ENCODE assay signal across 20 cellular contexts in the genomic region with DNA sequence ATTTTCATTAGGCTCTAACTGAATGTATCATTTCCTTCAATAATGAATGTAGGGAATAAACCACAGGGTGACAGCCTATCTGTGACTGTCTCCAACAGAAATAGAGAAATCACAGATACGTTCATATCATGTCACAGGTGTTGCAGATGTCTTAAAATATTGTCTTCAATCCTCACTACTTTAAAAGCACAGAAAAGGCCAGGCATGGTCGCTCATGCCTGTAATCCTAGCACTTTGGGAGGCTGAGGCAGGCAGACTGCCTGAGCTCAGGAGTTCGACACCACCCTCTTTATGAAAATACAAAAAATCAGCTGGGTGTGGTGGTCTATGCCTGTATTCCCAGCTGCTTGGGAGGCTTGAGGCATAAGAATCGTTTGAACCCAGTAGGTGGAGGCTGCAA. TPM values are rescaled to one million over a fixed set of nuclear protein-coding genes. Genes with fewer than 3 reads are reported as not detected.
DNase-seq lines count a peak whose midpoint lies in the region; ATAC-seq, FAIRE-seq and TF ChIP-seq lines count a peak whose summit lies in the region.
"Had no signal": no experiment of that assay in that cellular context is flagged by ENCODE, and none has a peak within 500 bp of the region (broad histone marks: within the 10 kb centered on the region; RNA-seq: fewer than 3 reads in every experiment).

No MANE protein-coding gene starts in this region.

- DNase-seq in CD14-positive monocyte (ENCODE audit: low spot score) (no peak), HL-60 (ENCODE audit: low read depth in 1 of 2, low spot score in 1 of 2) (no peak), K562 (ENCODE audit: extremely low read depth in 1 of 4, low spot score in 3 of 4) (no peak), keratinocyte (ENCODE audit: low read depth, low spot score) (no peak), right lobe of liver (no peak)
- DNase-seq in activated CD8-positive, alpha-beta memory T cell treated with anti-CD3 and anti-CD28 coated beads, Interleukin-2, amount 50 U/mL, for 48 hours: no peak
- DNase-seq in activated CD8-positive, alpha-beta T cell treated with anti-CD3 and anti-CD28 coated beads, Interleukin-2, amount 10 ng/mL, durations not matched to agents 7 days and 5 days: no peak
- DNase-seq: BE2C; CD4-positive, alpha-beta T cell; DMS79; HCEC 1CT; HFFc6; IMR-90; KG1 had no signal

- POLR2A ChIA-PET in K562 (lab: Yijun Ruan, JAX): interaction anchor here (0.7 to 6.1 kb wide), 2 partner anchors 6 to 12 kb away, joined by 3 to 71 read pairs; partner anchors contain the start of gene CREG1
- POLR2A ChIA-PET in activated CD8-positive, alpha-beta T cell treated with anti-CD3 and anti-CD28 coated beads, Interleukin-2, amount 10 ng/mL, durations not matched to agents 7 days and 5 days (lab: Charles Lee): no interaction called here

- in situ Hi-C loops in K562 (cut with MboI): no loop called here

- H3K27me3 Mint-ChIP-seq in CD14-positive monocyte (ENCODE audit: low read depth in 3 of 3): peaks cover 0 to 2% (median 0%) of the 10 kb centered on the region in 3 donors
- H3K27me3 Mint-ChIP-seq in activated CD8-positive, alpha-beta T cell treated with anti-CD3 and anti-CD28 coated beads, Interleukin-2, amount 10 ng/mL, durations not matched to agents 7 days and 5 days (ENCODE audit: low read depth): no peaks in the 10 kb centered on the region
- H3K27me3 Mint-ChIP-seq: CD4-positive, alpha-beta T cell had no signal

- peaks cover 76% of the 10 kb centered on the region for H3K36me3 ChIP-seq in K562 (ENCODE audit: control insufficient read depth, insufficient read depth, low read length)
- H3K36me3 ChIP-seq in keratinocyte (ENCODE audit: control insufficient read depth in 2 of 2, extremely low read depth in 1 of 2, insufficient read depth in 2 of 2, low read length in 2 of 2): peaks cover 0 to 4% of the 10 kb centered on the region in 2 experiments
- H3K36me3 ChIP-seq in right lobe of liver: peaks cover 0 to 24% (median 0%) of the 10 kb centered on the region in 4 donors
- H3K36me3 ChIP-seq: BE2C had no signal

- no peak overlapping the region for H3K4me2 ChIP-seq in K562 (ENCODE audit: insufficient read depth, low read length)
- H3K4me2 ChIP-seq in keratinocyte (ENCODE audit: control insufficient read depth, extremely low read depth, insufficient read depth, low read depth, low read length): no peak overlapping the region
- H3K4me2 ChIP-seq: A549 had no signal

- H4K20me1 ChIP-seq in K562 (replicated peaks; ENCODE audit: control insufficient read depth, insufficient read depth, low read length): no peaks in the 10 kb centered on the region
- H4K20me1 ChIP-seq in keratinocyte (ENCODE audit: control insufficient read depth, extremely low read depth, insufficient read depth, low read length): no peaks in the 10 kb centered on the region

- H3K4me3 Mint-ChIP-seq in CD14-positive monocyte: no peak overlapping the region
- H3K4me3 Mint-ChIP-seq in activated CD8-positive, alpha-beta T cell treated with anti-CD3 and anti-CD28 coated beads, Interleukin-2, amount 10 ng/mL, durations not matched to agents 7 days and 5 days: no peak overlapping the region
- H3K4me3 Mint-ChIP-seq: CD4-positive, alpha-beta T cell; HFFc6 had no signal

- CTCF ChIA-PET in K562 (lab: Yijun Ruan, JAX; ENCODE audit: low intra/inter-chr PET ratio): no interaction called here
- CTCF ChIA-PET in activated CD8-positive, alpha-beta T cell treated with anti-CD3 and anti-CD28 coated beads, Interleukin-2, amount 10 ng/mL, durations not matched to agents 7 days and 5 days (lab: Charles Lee): interaction anchor here (1.1 to 2.5 kb wide), 5 partner anchors 9 to 144 kb away, joined by 3 to 11 read pairs (median 5); partner anchors contain the start of gene CREG1

- H3K9me3 Mint-ChIP-seq in CD14-positive monocyte: no peaks in the 10 kb centered on the region
- H3K9me3 Mint-ChIP-seq in activated CD8-positive, alpha-beta T cell treated with anti-CD3 and anti-CD28 coated beads, Interleukin-2, amount 10 ng/mL, durations not matched to agents 7 days and 5 days (ENCODE audit: insufficient read depth): no peaks in the 10 kb centered on the region
- H3K9me3 Mint-ChIP-seq: CD4-positive, alpha-beta T cell; HFFc6 had no signal

- no peak overlapping the region for H2AFZ ChIP-seq in K562 (ENCODE audit: low read depth, low read length)
- H2AFZ ChIP-seq in keratinocyte (ENCODE audit: control insufficient read depth, low read length): no peak overlapping the region

- H3K27ac ChIP-seq in HL-60 (replicated peaks): peak overlapping the region; percentile 45; the same call in 1 of the 2 replicates
- no peak overlapping the region for H3K27ac ChIP-seq in K562 (ENCODE audit: extremely low read depth, low read depth, low read length)
- peak overlapping the region; percentile 31 for H3K27ac ChIP-seq in keratinocyte (ENCODE audit: control insufficient read depth, insufficient read depth, low read length)
- H3K27ac ChIP-seq in right lobe of liver: no peak overlapping the region
- H3K27ac ChIP-seq: A549 had no signal

- H3K27ac Mint-ChIP-seq in CD14-positive monocyte: peak overlapping the region in 5 of 7 donors; percentile 11 to 80 (median 26)
- no peak overlapping the region for H3K27ac Mint-ChIP-seq in activated CD8-positive, alpha-beta T cell treated with anti-CD3 and anti-CD28 coated beads, Interleukin-2, amount 10 ng/mL, durations not matched to agents 7 days and 5 days
- H3K27ac Mint-ChIP-seq: CD4-positive, alpha-beta T cell; HFFc6 had no signal

- no peak for FAIRE-seq in K562 (lab: Jason Lieb, UNC)
- no peak for FAIRE-seq in keratinocyte (lab: Jason Lieb, UNC)
- FAIRE-seq: A549, GM12878 had no signal

- dilution Hi-C loops in keratinocyte (cut with MboI; ENCODE audit: extremely low pct_ligation_motif_present, low sequenced_read_pairs): no loop called here

- WGBS in K562 (ENCODE audit: insufficient coverage, low coverage, missing lambda C conversion rate): 83% methylated on average over 4 of the region's 4 CpGs
- 75% methylated on average over 3 of the region's 4 CpGs for WGBS in right lobe of liver (ENCODE audit: insufficient coverage, low coverage, low lambda C conversion rate, missing lambda C conversion rate)

- no peak for TF ChIP-seq RAD21 in K562 (CRISPR knock-in tag; conservative IDR thresholded peaks at IDR 0.05 in 1 of 2, IDR thresholded peaks at IDR 0.05 in 1 of 2)

- no peaks in the 10 kb centered on the region for H3K27me3 ChIP-seq in HL-60 (ENCODE audit: insufficient read depth, poor library complexity, severe bottlenecking)
- H3K27me3 ChIP-seq in K562 (ENCODE audit: control insufficient read depth in 2 of 2, insufficient read depth in 2 of 2, low read length in 2 of 2): no peaks in the 10 kb centered on the region
- no peaks in the 10 kb centered on the region for H3K27me3 ChIP-seq in keratinocyte (ENCODE audit: control insufficient read depth, extremely low read depth, insufficient read depth, low read length)
- H3K27me3 ChIP-seq in right lobe of liver: no peaks in the 10 kb centered on the region
- H3K27me3 ChIP-seq: BE2C had no signal

- peaks cover 66% of the 10 kb centered on the region for H3K4me1 Mint-ChIP-seq in CD14-positive monocyte
- H3K4me1 Mint-ChIP-seq in activated CD8-positive, alpha-beta T cell treated with anti-CD3 and anti-CD28 coated beads, Interleukin-2, amount 10 ng/mL, durations not matched to agents 7 days and 5 days (ENCODE audit: low read depth): peaks cover 37% of the 10 kb centered on the region

- BruUV-seq in K562 (replicated peaks; lab: Mats Ljungman, UMichigan): no TSS peak

- H3K79me2 ChIP-seq in K562 (ENCODE audit: control insufficient read depth, insufficient read depth, low read length) (peaks cover 34% of the 10 kb centered on the region), keratinocyte (ENCODE audit: control insufficient read depth, insufficient read depth, low read length) (no peaks in the 10 kb centered on the region)

- TF ChIP-seq POLR2A in K562 (conservative IDR thresholded peaks at IDR 0.05) (no peak), right lobe of liver (IDR thresholded peaks at IDR 0.05) (no peak)

- intact Hi-C loops in CD14-positive monocyte (cut with micrococcal nuclease): loop anchor here (10.0 kb wide), 1 partner anchor 321 kb away; the partner anchor contains the start of gene POU2F1 (in 2 of the 2)
- intact Hi-C loops in K562 (cut with micrococcal nuclease): loop anchor here (5.0 kb wide), 1 partner anchor 323 kb away; the partner anchor contains the start of gene POU2F1
- intact Hi-C loops in right lobe of liver (cut with DNase I): no loop called here

- H3K4me3 ChIP-seq in HL-60 (replicated peaks; ENCODE audit: insufficient read depth, low read length) (no peak overlapping the region), K562 (no peak overlapping the region), keratinocyte (ENCODE audit: control insufficient read depth in 2 of 3, extremely low read depth in 1 of 3, insufficient read depth in 2 of 3, low read depth in 1 of 3, low read length in 3 of 3) (no peak overlapping the region), right lobe of liver (no peak overlapping the region)
- H3K4me3 ChIP-seq: A549, GM12878 had no signal

- ATAC-seq in K562 (no peak), HG03159 (IDR thresholded peaks at IDR 0.05; ENCODE audit: unreplicated experiment) (no peak), right lobe of liver (no peak)
- ATAC-seq in activated CD8-positive, alpha-beta T cell treated with anti-CD3 and anti-CD28 coated beads, Interleukin-2, amount 10 ng/mL, durations not matched to agents 7 days and 5 days: no peak
- ATAC-seq: A549, GM12878 had no signal

- peaks cover 49 to 61% of the 10 kb centered on the region in 2 donors for H3K36me3 Mint-ChIP-seq in CD14-positive monocyte
- peaks cover 6% of the 10 kb centered on the region for H3K36me3 Mint-ChIP-seq in activated CD8-positive, alpha-beta T cell treated with anti-CD3 and anti-CD28 coated beads, Interleukin-2, amount 10 ng/mL, durations not matched to agents 7 days and 5 days (ENCODE audit: low read depth)

- no peak for TF ChIP-seq EP300 in K562 (IDR thresholded peaks at IDR 0.05; ENCODE audit: low read length)

- no peaks in the 10 kb centered on the region for H3K9me3 ChIP-seq in K562 (replicated peaks; ENCODE audit: control insufficient read depth, insufficient read depth, low read depth, low read length)
- H3K9me3 ChIP-seq in keratinocyte (ENCODE audit: control insufficient read depth, low read depth, low read length): no peaks in the 10 kb centered on the region
- H3K9me3 ChIP-seq in right lobe of liver: no peaks in the 10 kb centered on the region
- H3K9me3 ChIP-seq: A549, BE2C had no signal

- H3K9ac ChIP-seq in K562 (ENCODE audit: insufficient read depth in 1 of 2, low read depth in 2 of 2, low read length in 2 of 2) (no peak overlapping the region), keratinocyte (ENCODE audit: control insufficient read depth, extremely low read depth, insufficient read depth, low read length) (no peak overlapping the region)

- TF ChIP-seq CTCF in CD14-positive monocyte (IDR thresholded peaks at IDR 0.05) (no peak), HL-60 (IDR thresholded peaks at IDR 0.05; ENCODE audit: insufficient read depth, low read length) (no peak), K562 (IDR thresholded peaks at IDR 0.05 in 2 of 3, conservative IDR thresholded peaks at IDR 0.05 in 1 of 3; ENCODE audit: insufficient read depth in 2 of 3, low read depth in 1 of 3, low read length in 3 of 3) (no peak), keratinocyte (optimal IDR thresholded peaks at IDR 0.05 in 1 of 3, IDR thresholded peaks at IDR 0.05 in 1 of 3, conservative IDR thresholded peaks at IDR 0.05 in 1 of 3; ENCODE audit: extremely low read depth in 1 of 3, insufficient read depth in 2 of 3, low read length in 3 of 3) (no peak), right lobe of liver (IDR thresholded peaks at IDR 0.05) (no peak)

- H3K9me1 ChIP-seq in K562 (ENCODE audit: control insufficient read depth, insufficient read depth, low read length) (no peaks in the 10 kb centered on the region), keratinocyte (ENCODE audit: control insufficient read depth, extremely low read depth, insufficient read depth, low read length) (no peaks in the 10 kb centered on the region)

- H3K4me1 ChIP-seq in K562 (replicated peaks in 1 of 2; ENCODE audit: control insufficient read depth in 2 of 2, insufficient read depth in 2 of 2, low read length in 2 of 2): peaks cover 28 to 47% of the 10 kb centered on the region in 2 experiments
- H3K4me1 ChIP-seq in keratinocyte (ENCODE audit: control insufficient read depth, extremely low read depth, insufficient read depth, low read length): peaks cover 12% of the 10 kb centered on the region
- H3K4me1 ChIP-seq in right lobe of liver: peaks cover 0 to 68% (median 22%) of the 10 kb centered on the region in 4 donors
- H3K4me1 ChIP-seq: BE2C had no signal

RNA-seq across cellular contexts. Expression of gene CREG1, which starts 8.2 kb away (rescaled TPM):
- polyA plus RNA-seq in CD14-positive monocyte (100 to 1,000 TPM; 248 to 309 TPM), K562 (2011; rRNA removed) (272 TPM in 2 replicates), K562 (2014; fragmentation: Illumina TruSeq; extraction: Trizol) (163 and 197 TPM in 2 replicates), K562 (2014; fragmentation: Nextera tagmentation; extraction: Ambion mirVana) (10 to 100 TPM; 45.7 to 58.2 TPM), K562 (2014; rRNA removed) (176 and 186 TPM in 2 replicates), keratinocyte (41.6 to 68.8 TPM (median 48.9 TPM) in 3 replicates)
- 70.1 and 115 TPM in 2 replicates for total RNA-seq in K562 (2011; cell fraction: chromatin; rRNA removed; ENCODE audit: low replicate concordance)
- total RNA-seq in K562 (2011; cell fraction: nucleolus; rRNA removed): 141 and 156 TPM in 2 replicates
- total RNA-seq in K562 (2011; cell fraction: nucleoplasm; rRNA removed): 172 and 258 TPM in 2 replicates
- total RNA-seq in K562 (2014; rRNA removed) (115 and 139 TPM in 2 replicates), K562 (2014; rRNA removed; fragmentation: Illumina TruSeq; extraction: Trizol) (161 and 179 TPM in 2 replicates), K562 (2015; rRNA removed; fragmentation: Illumina TruSeq; extraction: Trizol) (164 and 178 TPM in 2 replicates), K562 (2021) (150 and 154 TPM in 2 replicates), right lobe of liver (100 to 1,000 TPM in 5 of 6 experiments, 10 to 100 TPM in 1; 95.8 to 230 (median 171) TPM)
- 152 and 184 TPM in 2 replicates for polyA plus RNA-seq in K562 (2011; cell fraction: cytosol; rRNA removed)
- polyA plus RNA-seq in K562 (2011; cell fraction: nucleus; rRNA removed): 41.7 and 74.9 TPM in 2 replicates
- 137 and 336 TPM in 2 replicates for polyA plus RNA-seq in K562 (2012)
- polyA minus RNA-seq in K562 (2011; rRNA and poly(A)+ RNA removed): 101 and 126 TPM in 2 replicates
- 59.4 and 78.2 TPM in 2 replicates for polyA minus RNA-seq in K562 (2011; cell fraction: cytosol; rRNA and poly(A)+ RNA removed)
- 17.5 and 30.3 TPM in 2 replicates for polyA minus RNA-seq in K562 (2011; cell fraction: nucleus; rRNA and poly(A)+ RNA removed)
- 35.7 TPM for polyA plus RNA-seq in keratinocyte (2011; ENCODE audit: low read depth)
- polyA plus RNA-seq in keratinocyte (2011; cell fraction: cytosol; rRNA removed): 41.8 and 76.7 TPM in 2 replicates
- 39.4 and 45.8 TPM in 2 replicates for polyA plus RNA-seq in keratinocyte (2011; cell fraction: nucleus; rRNA removed)
- 26.0 and 101 TPM in 2 replicates for polyA plus RNA-seq in keratinocyte (2012; ENCODE audit: low replicate concordance)
- polyA minus RNA-seq in keratinocyte: 3.8 to 20.9 TPM (median 11.7 TPM) in 3 replicates
- polyA minus RNA-seq in keratinocyte (2011; cell fraction: cytosol; rRNA and poly(A)+ RNA removed): 36.4 TPM
- 18.3 and 19.5 TPM in 2 replicates for polyA minus RNA-seq in keratinocyte (2011; cell fraction: nucleus; rRNA and poly(A)+ RNA removed)
- 1 to 10 TPM; 7.3 to 7.7 TPM for total RNA-seq in activated CD8-positive, alpha-beta T cell treated with anti-CD3 and anti-CD28 coated beads, Interleukin-2, amount 10 ng/mL, durations not matched to agents 7 days and 5 days

RNA-seq across cellular contexts. Expression of gene CD247, which starts 27.0 kb away (rescaled TPM):
- polyA plus RNA-seq in CD14-positive monocyte (1 to 10 TPM; 1.6 to 1.8 TPM), K562 (2011; rRNA removed) (0.08 and 0.18 TPM in 2 replicates), K562 (2014; fragmentation: Illumina TruSeq; extraction: Trizol) (not detected in 2 replicates), K562 (2014; fragmentation: Nextera tagmentation; extraction: Ambion mirVana) (not detected), K562 (2014; rRNA removed) (0.37 and 0.55 TPM in 2 replicates), keratinocyte (not detected in 3 replicates)
- 0.44 TPM in 1 of 2 replicates, not detected in the other for total RNA-seq in K562 (2011; cell fraction: chromatin; rRNA removed; ENCODE audit: low replicate concordance)
- 0.50 and 0.53 TPM in 2 replicates for total RNA-seq in K562 (2011; cell fraction: nucleolus; rRNA removed)
- 0.15 and 0.23 TPM in 2 replicates for total RNA-seq in K562 (2011; cell fraction: nucleoplasm; rRNA removed)
- total RNA-seq in K562 (2014; rRNA removed) (0.12 TPM in 1 of 2 replicates, not detected in the other), K562 (2014; rRNA removed; fragmentation: Illumina TruSeq; extraction: Trizol) (not detected in 2 replicates), K562 (2015; rRNA removed; fragmentation: Illumina TruSeq; extraction: Trizol) (0.18 TPM in 1 of 2 replicates, not detected in the other), K562 (2021) (0.22 and 0.42 TPM in 2 replicates), right lobe of liver (1 to 10 TPM in 2 of 6 experiments, under 1 TPM in 4; 0.48 to 2.2 (median 0.71) TPM)
- 0.12 TPM in 1 of 2 replicates, not detected in the other for polyA plus RNA-seq in K562 (2011; cell fraction: cytosol; rRNA removed)
- 0.27 and 0.43 TPM in 2 replicates for polyA plus RNA-seq in K562 (2011; cell fraction: nucleus; rRNA removed)
- polyA plus RNA-seq in K562 (2012): 0.20 and 0.21 TPM in 2 replicates
- not detected in 2 replicates for polyA minus RNA-seq in K562 (2011; rRNA and poly(A)+ RNA removed)
- not detected in 2 replicates for polyA minus RNA-seq in K562 (2011; cell fraction: cytosol; rRNA and poly(A)+ RNA removed)
- not detected in 2 replicates for polyA minus RNA-seq in K562 (2011; cell fraction: nucleus; rRNA and poly(A)+ RNA removed)
- 0.57 TPM for polyA plus RNA-seq in keratinocyte (2011; ENCODE audit: low read depth)
- not detected in 2 replicates for polyA plus RNA-seq in keratinocyte (2011; cell fraction: cytosol; rRNA removed)
- polyA plus RNA-seq in keratinocyte (2011; cell fraction: nucleus; rRNA removed): 0.09 TPM in 1 of 2 replicates, not detected in the other
- polyA plus RNA-seq in keratinocyte (2012; ENCODE audit: low replicate concordance): 0.85 TPM in 1 of 2 replicates, not detected in the other
- polyA minus RNA-seq in keratinocyte: not detected in 3 replicates
- not detected for polyA minus RNA-seq in keratinocyte (2011; cell fraction: cytosol; rRNA and poly(A)+ RNA removed)
- polyA minus RNA-seq in keratinocyte (2011; cell fraction: nucleus; rRNA and poly(A)+ RNA removed): not detected in 2 replicates
- total RNA-seq in activated CD8-positive, alpha-beta T cell treated with anti-CD3 and anti-CD28 coated beads, Interleukin-2, amount 10 ng/mL, durations not matched to agents 7 days and 5 days: 100 to 1,000 TPM; 243 to 251 TPM
- total RNA-seq: H4, HFFc6, HT-29, IMR-90 had no signal
- polyA plus RNA-seq: AG04450, IMR-90 had no signal

Comparison
In these comparisons a context has a peak if more than half of its experiments do, and no peak if none do; other contexts are left out.
1. H3K27ac ChIP-seq: peak in HL-60 (single experiment) and keratinocyte (single experiment); none in K562 (single experiment) and right lobe of liver (0 of 3).
2. RNA of gene CREG1, which starts 8.2 kb away (total RNA-seq): 95.8 to 230 TPM in right lobe of liver and 70.1 to 258 TPM in K562; 7.3 to 7.7 TPM in activated CD8-positive, alpha-beta T cell treated with anti-CD3 and anti-CD28 coated beads, Interleukin-2, amount 10 ng/mL, durations not matched to agents 7 days and 5 days; every median in the first group is over 4 times any median in the second.
3. RNA of gene CD247, which starts 27.0 kb away (total RNA-seq): 243 to 251 TPM in activated CD8-positive, alpha-beta T cell treated with anti-CD3 and anti-CD28 coated beads, Interleukin-2, amount 10 ng/mL, durations not matched to agents 7 days and 5 days; 0.48 to 2.2 TPM in right lobe of liver and 0.12 to 0.53 TPM in K562; every median in the first group is over 10 times any median in the second.
4. intact Hi-C loops: an anchor here in CD14-positive monocyte (10.0 kb wide) and K562 (5.0 kb wide); none called in right lobe of liver.